In the genomic region with DNA sequence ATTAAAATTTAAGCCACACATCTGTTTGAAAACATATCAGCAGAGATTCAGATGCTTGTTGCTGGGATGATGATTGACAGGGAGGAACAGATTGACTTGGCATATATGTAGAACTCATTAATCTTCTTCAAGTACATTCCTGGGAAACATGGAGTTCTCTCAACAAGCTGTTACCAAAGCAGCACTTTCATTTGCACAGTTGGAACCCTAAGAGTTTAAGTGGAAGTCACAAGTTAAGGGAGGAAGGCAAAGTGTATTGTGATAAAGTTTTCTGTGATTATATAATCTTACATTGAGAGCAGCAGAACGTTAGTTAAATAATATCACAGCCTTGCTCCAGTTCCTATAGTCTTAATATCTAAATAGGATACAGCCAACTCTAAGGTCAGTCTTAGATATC, we compare ENCODE assay signal across 15 cellular contexts.
A peak's percentile ranks its signal among the peaks of the same experiment; 100 is the strongest.
DNase-seq lines count a peak whose midpoint lies in the region; ATAC-seq and TF ChIP-seq lines count a peak whose summit lies in the region.
"Had no signal": no experiment of that assay in that cellular context is flagged by ENCODE, and none has a peak within 500 bp of the region (broad histone marks: within the 10 kb centered on the region; RNA-seq: fewer than 3 reads in every experiment).

No MANE protein-coding gene starts in this region.

- no peak for TF ChIP-seq CTCF in left lung (IDR thresholded peaks at IDR 0.05)

- H3K4me3 ChIP-seq in left lung (no peak overlapping the region), MG63 (no peak overlapping the region)
- H3K4me3 ChIP-seq: BLaER1 treated with 17β-estradiol and CSF1 and Interleukin-3, amounts not matched to agents 10 nM and 100 nM had no signal

- H3K4me1 ChIP-seq in left lung, result no peaks in the 10 kb centered on the region
- H3K4me1 ChIP-seq: BLaER1 treated with 17β-estradiol and CSF1 and Interleukin-3, amounts not matched to agents 10 nM and 100 nM; Caco-2 had no signal

- peak; percentile 66 for ATAC-seq in left lung
- ATAC-seq: CD8-positive, alpha-beta T cell had no signal

- H3K9me3 ChIP-seq in left lung (no peaks in the 10 kb centered on the region), MG63 (no peaks in the 10 kb centered on the region)
- H3K9me3 ChIP-seq: BLaER1 treated with 17β-estradiol and CSF1 and Interleukin-3, amounts not matched to agents 10 nM and 100 nM; Caco-2 had no signal

- no peak overlapping the region for H3K27ac ChIP-seq in left lung
- H3K27ac ChIP-seq: BLaER1 treated with 17β-estradiol and CSF1 and Interleukin-3, amounts not matched to agents 10 nM and 100 nM; C4-2B had no signal

- H3K36me3 ChIP-seq in left lung (no peaks in the 10 kb centered on the region), MG63 (no peaks in the 10 kb centered on the region)
- H3K36me3 ChIP-seq: BLaER1 treated with 17β-estradiol and CSF1 and Interleukin-3, amounts not matched to agents 10 nM and 100 nM had no signal

- intact Hi-C loops in left lung (cut with DNase I), result no loop called here

- H3K27me3 ChIP-seq in left lung (no peaks in the 10 kb centered on the region), MG63 (no peaks in the 10 kb centered on the region)
- H3K27me3 ChIP-seq: BLaER1 treated with 17β-estradiol and CSF1 and Interleukin-3, amounts not matched to agents 10 nM and 100 nM had no signal

- peak; percentile 12 for DNase-seq in Ammon's horn (ENCODE audit: low spot score)
- peak; percentile 36 for DNase-seq in NCI-H446 treated with DMSO at 0.1 percent for 48 hours (lab: John Stamatoyannopoulos, UW)
- no peak for DNase-seq in left lung
- no peak for DNase-seq in HUDEP-2 (lab: John Stamatoyannopoulos, UW; ENCODE audit: unreplicated experiment in 76 of 76)
- no peak for DNase-seq in MG63
- DNase-seq: 8988T; ACHN; Caco-2; Calu3; CD4-positive, alpha-beta T cell; CD8-positive, alpha-beta T cell; DMS79 treated with DMSO at 0.1 percent for 48 hours; GF-D8 had no signal

Comparison
In these comparisons a context has a peak if more than half of its experiments do, and no peak if none do; other contexts are left out.
1. DNase-seq: peak in Ammon's horn (single experiment) and NCI-H446 treated with DMSO at 0.1 percent for 48 hours (single experiment); none in left lung (0 of 2), HUDEP-2 (0 of 76) and MG63 (single experiment).